1 cellular context compared by ENCODE assay signal in the genomic region with DNA sequence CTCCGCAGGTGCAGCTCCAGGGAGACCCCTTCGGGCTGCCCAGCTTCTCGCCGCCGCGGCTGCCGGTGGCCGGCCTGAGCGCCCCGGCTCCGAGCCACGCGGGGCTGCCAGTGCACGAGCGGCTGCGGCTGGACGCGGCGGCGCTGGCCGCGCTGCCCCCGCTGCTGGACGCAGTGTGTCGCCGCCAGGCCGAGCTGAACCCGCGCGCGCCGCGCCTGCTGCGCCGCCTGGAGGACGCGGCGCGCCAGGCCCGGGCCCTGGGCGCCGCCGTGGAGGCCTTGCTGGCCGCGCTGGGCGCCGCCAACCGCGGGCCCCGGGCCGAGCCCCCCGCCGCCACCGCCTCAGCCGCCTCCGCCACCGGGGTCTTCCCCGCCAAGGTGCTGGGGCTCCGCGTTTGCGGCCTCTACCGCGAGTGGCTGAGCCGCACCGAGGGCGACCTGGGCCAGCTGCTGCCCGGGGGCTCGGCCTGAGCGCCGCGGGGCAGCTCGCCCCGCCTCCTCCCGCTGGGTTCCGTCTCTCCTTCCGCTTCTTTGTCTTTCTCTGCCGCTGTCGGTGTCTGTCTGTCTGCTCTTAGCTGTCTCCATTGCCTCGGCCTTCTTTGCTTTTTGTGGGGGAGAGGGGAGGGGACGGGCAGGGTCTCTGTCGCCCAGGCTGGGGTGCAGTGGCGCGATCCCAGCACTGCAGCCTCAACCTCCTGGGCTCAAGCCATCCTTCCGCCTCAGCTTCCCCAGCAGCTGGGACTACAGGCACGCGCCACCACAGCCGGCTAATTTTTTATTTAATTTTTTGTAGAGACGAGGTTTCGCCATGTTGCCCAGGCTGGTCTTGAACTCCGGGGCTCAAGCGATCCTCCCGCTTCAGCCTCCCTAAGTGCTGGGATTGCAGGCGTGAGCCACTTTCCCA.
TF ChIP-seq lines count a peak whose summit lies in the region.

No MANE protein-coding gene starts in this region.

TF ChIP-seq in HepG2, 621 proteins besides CTCF, POLR2A, EP300 and RAD21 (continued from another document and continues in another):
- TF ChIP-seq HNRNPL (IDR thresholded peaks at IDR 0.05; ENCODE audit: low read depth, low read length) (0 out of 2 replicates have a peak, but pooled peaks have one; percentile 48), SMAD1 (CRISPR knock-in tag; IDR thresholded peaks at IDR 0.05; ENCODE audit: borderline replicate concordance, low read depth) (no peak), IRF2 (CRISPR knock-in tag; IDR thresholded peaks at IDR 0.05) (no peak), PCBP2 (optimal IDR thresholded peaks at IDR 0.05; ENCODE audit: low read depth, low read length, poor library complexity, severe bottlenecking) (no peak), MED1 (CRISPR knock-in tag; IDR thresholded peaks at IDR 0.05) (peak; percentile 26; the same call in 1 of the 2 replicates), ELF4 (CRISPR knock-in tag; IDR thresholded peaks at IDR 0.05; ENCODE audit: borderline replicate concordance) (no peak), ZNF329 (CRISPR knock-in tag; IDR thresholded peaks at IDR 0.05; ENCODE audit: low read depth) (0 out of 2 replicates have a peak, but pooled peaks have one; percentile 18), YY1 (IDR thresholded peaks at IDR 0.05; ENCODE audit: insufficient read depth, insufficient replicate concordance, low read depth, low read length) (peak; percentile 49), IRX3 (CRISPR knock-in tag; IDR thresholded peaks at IDR 0.05; ENCODE audit: borderline replicate concordance, low read depth) (no peak), ZNF430 (CRISPR knock-in tag; IDR thresholded peaks at IDR 0.05) (0 out of 2 replicates have a peak, but pooled peaks have one; percentile 16), ZNF629 (CRISPR knock-in tag; conservative IDR thresholded peaks at IDR 0.05) (no peak), PHF5A (CRISPR knock-in tag; IDR thresholded peaks at IDR 0.05; ENCODE audit: low read depth, unreplicated experiment) (no peak), ZNF670 (CRISPR knock-in tag; IDR thresholded peaks at IDR 0.05; ENCODE audit: borderline replicate concordance) (0 out of 2 replicates have a peak, but pooled peaks have one; percentile 27), JUNB (CRISPR knock-in tag; IDR thresholded peaks at IDR 0.05; ENCODE audit: borderline replicate concordance) (no peak), POLR2AphosphoS5 (IDR thresholded peaks at IDR 0.05; ENCODE audit: low read depth, low read length) (peak; percentile 34), SMAD9 (CRISPR knock-in tag; IDR thresholded peaks at IDR 0.05) (no peak), RFX1 (IDR thresholded peaks at IDR 0.05) (no peak), TP53 (CRISPR knock-in tag; conservative IDR thresholded peaks at IDR 0.05) (no peak), HDAC6 (IDR thresholded peaks at IDR 0.05; ENCODE audit: low read depth, low read length) (no peak), FOXC1 (CRISPR knock-in tag; IDR thresholded peaks at IDR 0.05; ENCODE audit: borderline replicate concordance) (0 out of 2 replicates have a peak, but pooled peaks have one; percentile 44), ZNF674 (CRISPR knock-in tag; IDR thresholded peaks at IDR 0.05; ENCODE audit: low read depth) (no peak), NFE2 (CRISPR knock-in tag; IDR thresholded peaks at IDR 0.05) (no peak), ZNF616 (CRISPR knock-in tag; IDR thresholded peaks at IDR 0.05; ENCODE audit: low read depth) (no peak), ZFY (CRISPR knock-in tag; IDR thresholded peaks at IDR 0.05) (peak; percentile 91), KAT7 (CRISPR knock-in tag; IDR thresholded peaks at IDR 0.05; ENCODE audit: borderline replicate concordance) (0 out of 2 replicates have a peak, but pooled peaks have one; percentile 20), SALL2 (CRISPR knock-in tag; IDR thresholded peaks at IDR 0.05) (0 out of 2 replicates have a peak, but pooled peaks have one; percentile 19), ZMAT3 (CRISPR knock-in tag; conservative IDR thresholded peaks at IDR 0.05) (0 out of 2 replicates have a peak, but pooled peaks have one; percentile 29), KAT8 (CRISPR knock-in tag; IDR thresholded peaks at IDR 0.05) (peak; percentile 35; the same call in 1 of the 2 replicates), ZNF496 (CRISPR knock-in tag; IDR thresholded peaks at IDR 0.05; ENCODE audit: insufficient replicate concordance) (no peak)
- TF ChIP-seq, protein P1, sequence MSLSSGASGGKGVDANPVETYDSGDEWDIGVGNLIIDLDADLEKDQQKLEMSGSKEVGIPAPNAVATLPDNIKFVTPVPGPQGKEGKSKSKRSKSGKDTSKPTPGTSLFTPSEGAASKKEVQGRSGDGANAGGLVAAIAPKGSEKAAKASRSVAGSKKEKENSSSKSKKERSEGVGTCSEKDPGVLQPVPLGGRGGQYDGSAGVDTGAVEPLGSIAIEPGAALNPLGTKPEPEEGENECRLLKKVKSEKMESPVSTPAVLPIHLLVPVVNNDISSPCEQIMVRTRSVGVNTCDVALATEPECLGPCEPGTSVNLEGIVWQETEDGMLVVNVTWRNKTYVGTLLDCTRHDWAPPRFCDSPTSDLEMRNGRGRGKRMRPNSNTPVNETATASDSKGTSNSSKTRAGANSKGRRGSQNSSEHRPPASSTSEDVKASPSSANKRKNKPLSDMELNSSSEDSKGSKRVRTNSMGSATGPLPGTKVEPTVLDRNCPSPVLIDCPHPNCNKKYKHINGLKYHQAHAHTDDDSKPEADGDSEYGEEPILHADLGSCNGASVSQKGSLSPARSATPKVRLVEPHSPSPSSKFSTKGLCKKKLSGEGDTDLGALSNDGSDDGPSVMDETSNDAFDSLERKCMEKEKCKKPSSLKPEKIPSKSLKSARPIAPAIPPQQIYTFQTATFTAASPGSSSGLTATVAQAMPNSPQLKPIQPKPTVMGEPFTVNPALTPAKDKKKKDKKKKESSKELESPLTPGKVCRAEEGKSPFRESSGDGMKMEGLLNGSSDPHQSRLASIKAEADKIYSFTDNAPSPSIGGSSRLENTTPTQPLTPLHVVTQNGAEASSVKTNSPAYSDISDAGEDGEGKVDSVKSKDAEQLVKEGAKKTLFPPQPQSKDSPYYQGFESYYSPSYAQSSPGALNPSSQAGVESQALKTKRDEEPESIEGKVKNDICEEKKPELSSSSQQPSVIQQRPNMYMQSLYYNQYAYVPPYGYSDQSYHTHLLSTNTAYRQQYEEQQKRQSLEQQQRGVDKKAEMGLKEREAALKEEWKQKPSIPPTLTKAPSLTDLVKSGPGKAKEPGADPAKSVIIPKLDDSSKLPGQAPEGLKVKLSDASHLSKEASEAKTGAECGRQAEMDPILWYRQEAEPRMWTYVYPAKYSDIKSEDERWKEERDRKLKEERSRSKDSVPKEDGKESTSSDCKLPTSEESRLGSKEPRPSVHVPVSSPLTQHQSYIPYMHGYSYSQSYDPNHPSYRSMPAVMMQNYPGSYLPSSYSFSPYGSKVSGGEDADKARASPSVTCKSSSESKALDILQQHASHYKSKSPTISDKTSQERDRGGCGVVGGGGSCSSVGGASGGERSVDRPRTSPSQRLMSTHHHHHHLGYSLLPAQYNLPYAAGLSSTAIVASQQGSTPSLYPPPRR (CRISPR knock-in tag; IDR thresholded peaks at IDR 0.05; ENCODE audit: borderline replicate concordance) = no peak
- TF ChIP-seq, protein P2, sequence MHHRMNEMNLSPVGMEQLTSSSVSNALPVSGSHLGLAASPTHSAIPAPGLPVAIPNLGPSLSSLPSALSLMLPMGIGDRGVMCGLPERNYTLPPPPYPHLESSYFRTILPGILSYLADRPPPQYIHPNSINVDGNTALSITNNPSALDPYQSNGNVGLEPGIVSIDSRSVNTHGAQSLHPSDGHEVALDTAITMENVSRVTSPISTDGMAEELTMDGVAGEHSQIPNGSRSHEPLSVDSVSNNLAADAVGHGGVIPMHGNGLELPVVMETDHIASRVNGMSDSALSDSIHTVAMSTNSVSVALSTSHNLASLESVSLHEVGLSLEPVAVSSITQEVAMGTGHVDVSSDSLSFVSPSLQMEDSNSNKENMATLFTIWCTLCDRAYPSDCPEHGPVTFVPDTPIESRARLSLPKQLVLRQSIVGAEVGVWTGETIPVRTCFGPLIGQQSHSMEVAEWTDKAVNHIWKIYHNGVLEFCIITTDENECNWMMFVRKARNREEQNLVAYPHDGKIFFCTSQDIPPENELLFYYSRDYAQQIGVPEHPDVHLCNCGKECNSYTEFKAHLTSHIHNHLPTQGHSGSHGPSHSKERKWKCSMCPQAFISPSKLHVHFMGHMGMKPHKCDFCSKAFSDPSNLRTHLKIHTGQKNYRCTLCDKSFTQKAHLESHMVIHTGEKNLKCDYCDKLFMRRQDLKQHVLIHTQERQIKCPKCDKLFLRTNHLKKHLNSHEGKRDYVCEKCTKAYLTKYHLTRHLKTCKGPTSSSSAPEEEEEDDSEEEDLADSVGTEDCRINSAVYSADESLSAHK (CRISPR knock-in tag; IDR thresholded peaks at IDR 0.05; ENCODE audit: borderline replicate concordance) = no peak
- TF ChIP-seq, protein P3, sequence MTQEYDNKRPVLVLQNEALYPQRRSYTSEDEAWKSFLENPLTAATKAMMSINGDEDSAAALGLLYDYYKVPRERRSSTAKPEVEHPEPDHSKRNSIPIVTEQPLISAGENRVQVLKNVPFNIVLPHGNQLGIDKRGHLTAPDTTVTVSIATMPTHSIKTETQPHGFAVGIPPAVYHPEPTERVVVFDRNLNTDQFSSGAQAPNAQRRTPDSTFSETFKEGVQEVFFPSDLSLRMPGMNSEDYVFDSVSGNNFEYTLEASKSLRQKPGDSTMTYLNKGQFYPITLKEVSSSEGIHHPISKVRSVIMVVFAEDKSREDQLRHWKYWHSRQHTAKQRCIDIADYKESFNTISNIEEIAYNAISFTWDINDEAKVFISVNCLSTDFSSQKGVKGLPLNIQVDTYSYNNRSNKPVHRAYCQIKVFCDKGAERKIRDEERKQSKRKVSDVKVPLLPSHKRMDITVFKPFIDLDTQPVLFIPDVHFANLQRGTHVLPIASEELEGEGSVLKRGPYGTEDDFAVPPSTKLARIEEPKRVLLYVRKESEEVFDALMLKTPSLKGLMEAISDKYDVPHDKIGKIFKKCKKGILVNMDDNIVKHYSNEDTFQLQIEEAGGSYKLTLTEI (CRISPR knock-in tag; conservative IDR thresholded peaks at IDR 0.05) = no peak
- TF ChIP-seq, protein P4, sequence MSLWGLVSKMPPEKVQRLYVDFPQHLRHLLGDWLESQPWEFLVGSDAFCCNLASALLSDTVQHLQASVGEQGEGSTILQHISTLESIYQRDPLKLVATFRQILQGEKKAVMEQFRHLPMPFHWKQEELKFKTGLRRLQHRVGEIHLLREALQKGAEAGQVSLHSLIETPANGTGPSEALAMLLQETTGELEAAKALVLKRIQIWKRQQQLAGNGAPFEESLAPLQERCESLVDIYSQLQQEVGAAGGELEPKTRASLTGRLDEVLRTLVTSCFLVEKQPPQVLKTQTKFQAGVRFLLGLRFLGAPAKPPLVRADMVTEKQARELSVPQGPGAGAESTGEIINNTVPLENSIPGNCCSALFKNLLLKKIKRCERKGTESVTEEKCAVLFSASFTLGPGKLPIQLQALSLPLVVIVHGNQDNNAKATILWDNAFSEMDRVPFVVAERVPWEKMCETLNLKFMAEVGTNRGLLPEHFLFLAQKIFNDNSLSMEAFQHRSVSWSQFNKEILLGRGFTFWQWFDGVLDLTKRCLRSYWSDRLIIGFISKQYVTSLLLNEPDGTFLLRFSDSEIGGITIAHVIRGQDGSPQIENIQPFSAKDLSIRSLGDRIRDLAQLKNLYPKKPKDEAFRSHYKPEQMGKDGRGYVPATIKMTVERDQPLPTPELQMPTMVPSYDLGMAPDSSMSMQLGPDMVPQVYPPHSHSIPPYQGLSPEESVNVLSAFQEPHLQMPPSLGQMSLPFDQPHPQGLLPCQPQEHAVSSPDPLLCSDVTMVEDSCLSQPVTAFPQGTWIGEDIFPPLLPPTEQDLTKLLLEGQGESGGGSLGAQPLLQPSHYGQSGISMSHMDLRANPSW (CRISPR knock-in tag; IDR thresholded peaks at IDR 0.05; ENCODE audit: borderline replicate concordance) = no peak
- TF ChIP-seq, protein P5, sequence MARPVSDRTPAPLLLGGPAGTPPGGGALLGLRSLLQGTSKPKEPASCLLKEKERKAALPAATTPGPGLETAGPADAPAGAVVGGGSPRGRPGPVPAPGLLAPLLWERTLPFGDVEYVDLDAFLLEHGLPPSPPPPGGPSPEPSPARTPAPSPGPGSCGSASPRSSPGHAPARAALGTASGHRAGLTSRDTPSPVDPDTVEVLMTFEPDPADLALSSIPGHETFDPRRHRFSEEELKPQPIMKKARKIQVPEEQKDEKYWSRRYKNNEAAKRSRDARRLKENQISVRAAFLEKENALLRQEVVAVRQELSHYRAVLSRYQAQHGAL (CRISPR knock-in tag; IDR thresholded peaks at IDR 0.05; ENCODE audit: not compliant biosample characterization) = no peak
- TF ChIP-seq, protein P6, sequence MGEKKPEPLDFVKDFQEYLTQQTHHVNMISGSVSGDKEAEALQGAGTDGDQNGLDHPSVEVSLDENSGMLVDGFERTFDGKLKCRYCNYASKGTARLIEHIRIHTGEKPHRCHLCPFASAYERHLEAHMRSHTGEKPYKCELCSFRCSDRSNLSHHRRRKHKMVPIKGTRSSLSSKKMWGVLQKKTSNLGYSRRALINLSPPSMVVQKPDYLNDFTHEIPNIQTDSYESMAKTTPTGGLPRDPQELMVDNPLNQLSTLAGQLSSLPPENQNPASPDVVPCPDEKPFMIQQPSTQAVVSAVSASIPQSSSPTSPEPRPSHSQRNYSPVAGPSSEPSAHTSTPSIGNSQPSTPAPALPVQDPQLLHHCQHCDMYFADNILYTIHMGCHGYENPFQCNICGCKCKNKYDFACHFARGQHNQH (CRISPR knock-in tag; IDR thresholded peaks at IDR 0.05) = no peak
- TF ChIP-seq, protein P7, sequence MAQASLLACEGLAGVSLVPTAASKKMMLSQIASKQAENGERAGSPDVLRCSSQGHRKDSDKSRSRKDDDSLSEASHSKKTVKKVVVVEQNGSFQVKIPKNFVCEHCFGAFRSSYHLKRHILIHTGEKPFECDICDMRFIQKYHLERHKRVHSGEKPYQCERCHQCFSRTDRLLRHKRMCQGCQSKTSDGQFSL (CRISPR knock-in tag; IDR thresholded peaks at IDR 0.05) = 0 out of 2 replicates have a peak, but pooled peaks have one; percentile 21
- TF ChIP-seq, protein P8, sequence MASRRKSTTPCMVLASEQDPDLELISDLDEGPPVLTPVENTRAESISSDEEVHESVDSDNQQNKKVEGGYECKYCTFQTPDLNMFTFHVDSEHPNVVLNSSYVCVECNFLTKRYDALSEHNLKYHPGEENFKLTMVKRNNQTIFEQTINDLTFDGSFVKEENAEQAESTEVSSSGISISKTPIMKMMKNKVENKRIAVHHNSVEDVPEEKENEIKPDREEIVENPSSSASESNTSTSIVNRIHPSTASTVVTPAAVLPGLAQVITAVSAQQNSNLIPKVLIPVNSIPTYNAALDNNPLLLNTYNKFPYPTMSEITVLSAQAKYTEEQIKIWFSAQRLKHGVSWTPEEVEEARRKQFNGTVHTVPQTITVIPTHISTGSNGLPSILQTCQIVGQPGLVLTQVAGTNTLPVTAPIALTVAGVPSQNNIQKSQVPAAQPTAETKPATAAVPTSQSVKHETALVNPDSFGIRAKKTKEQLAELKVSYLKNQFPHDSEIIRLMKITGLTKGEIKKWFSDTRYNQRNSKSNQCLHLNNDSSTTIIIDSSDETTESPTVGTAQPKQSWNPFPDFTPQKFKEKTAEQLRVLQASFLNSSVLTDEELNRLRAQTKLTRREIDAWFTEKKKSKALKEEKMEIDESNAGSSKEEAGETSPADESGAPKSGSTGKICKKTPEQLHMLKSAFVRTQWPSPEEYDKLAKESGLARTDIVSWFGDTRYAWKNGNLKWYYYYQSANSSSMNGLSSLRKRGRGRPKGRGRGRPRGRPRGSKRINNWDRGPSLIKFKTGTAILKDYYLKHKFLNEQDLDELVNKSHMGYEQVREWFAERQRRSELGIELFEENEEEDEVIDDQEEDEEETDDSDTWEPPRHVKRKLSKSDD (CRISPR knock-in tag; IDR thresholded peaks at IDR 0.05; ENCODE audit: low read depth) = no peak
